22 cellular contexts compared by ENCODE assay signal in genomic region chr2:225065882-225066281, GRCh38. TPM values are rescaled to one million over a fixed set of nuclear protein-coding genes. Genes with fewer than 3 reads are reported as not detected.
"Had no signal": no experiment of that assay in that cellular context is flagged by ENCODE, and none has a peak within 500 bp of the region (broad histone marks: within the 10 kb centered on the region; RNA-seq: fewer than 3 reads in every experiment).

No MANE protein-coding gene starts in this region.

- H3K36me3 Mint-ChIP-seq: natural killer cell had no signal

- DNase-seq: activated CD4-positive, alpha-beta memory T cell treated with anti-CD3 and anti-CD28 coated beads, Interleukin-2, amount 10 ng/mL, durations not matched to agents 7 days and 5 days; activated CD4-positive, alpha-beta T cell treated with anti-CD3 and anti-CD28 coated beads for 48 hours; activated gamma-delta T cell treated with Interleukin-2 at 50 U/mL for 16 hours; anterior cingulate cortex; body of pancreas; cortex of kidney; endodermal cell; esophagus squamous epithelium; gastrocnemius medialis; hypothalamus; midbrain; natural killer cell; retina; sigmoid colon; stimulated activated CD4-positive, alpha-beta T cell treated with anti-CD3 and anti-CD28 coated beads, Interleukin-2, amount 100 ng/mL, for 48 hours; stimulated activated CD8-positive, alpha-beta memory T cell treated with anti-CD3 and anti-CD28 coated beads, Interleukin-4, amount 100 ng/mL, for 48 hours; T-helper 9 cell; transverse colon had no signal

- H3K27me3 Mint-ChIP-seq: activated CD4-positive, alpha-beta memory T cell treated with anti-CD3 and anti-CD28 coated beads, Interleukin-2, amount 10 ng/mL, durations not matched to agents 7 days and 5 days; progenitor cell of endocrine pancreas had no signal

- H3K27ac Mint-ChIP-seq: activated CD4-positive, alpha-beta memory T cell treated with anti-CD3 and anti-CD28 coated beads, Interleukin-2, amount 10 ng/mL, durations not matched to agents 7 days and 5 days; activated T-helper 1 cell treated with anti-CD3 and anti-CD28 coated beads, Interleukin-12 subunit alpha, Interleukin-12 subunit beta, Interleukin-2, Interleukin-4 antibody, amounts not matched to agents 30 ng/mL and 10 ng/mL and 1 ng/mL, durations not matched to agents 14 hours and 24 hours and 36 hours; endodermal cell; natural killer cell; progenitor cell of endocrine pancreas; WTC11 had no signal

- ATAC-seq: body of pancreas, gastrocnemius medialis, natural killer cell, WTC11 had no signal

- H3K4me3 Mint-ChIP-seq: activated CD4-positive, alpha-beta memory T cell treated with anti-CD3 and anti-CD28 coated beads, Interleukin-2, amount 10 ng/mL, durations not matched to agents 7 days and 5 days; activated T-helper 1 cell treated with anti-CD3 and anti-CD28 coated beads, Interleukin-12 subunit alpha, Interleukin-12 subunit beta, Interleukin-2, Interleukin-4 antibody, amounts not matched to agents 30 ng/mL and 10 ng/mL and 1 ng/mL, durations not matched to agents 14 hours and 24 hours and 36 hours; endodermal cell; natural killer cell; WTC11 had no signal

- H3K4me1 Mint-ChIP-seq: endodermal cell had no signal

RNA-seq across cellular contexts. Expression of gene DOCK10, which starts 23.6 kb away (rescaled TPM):
- total RNA-seq: cardiac muscle cell had no signal
